Comparison of ENCODE assay signal across 9 cellular contexts in the genomic region with DNA sequence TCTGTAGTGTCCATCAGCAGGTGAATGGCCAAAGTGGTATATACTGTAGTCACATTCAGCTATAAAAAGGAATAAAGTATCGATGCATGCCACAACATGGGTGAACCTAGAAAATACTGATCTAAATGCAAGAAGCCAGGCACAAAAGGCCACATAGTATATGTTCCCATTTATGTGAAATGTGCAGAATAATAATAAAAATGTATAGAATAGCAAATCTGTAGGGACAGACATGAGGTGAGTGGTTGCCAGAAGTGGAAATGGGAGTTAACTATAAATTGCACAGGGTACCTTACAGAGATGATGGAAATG. TPM values are rescaled to one million over a fixed set of nuclear protein-coding genes. Genes with fewer than 3 reads are reported as not detected.
DNase-seq lines count a peak whose midpoint lies in the region; ATAC-seq and TF ChIP-seq lines count a peak whose summit lies in the region.
"Had no signal": no experiment of that assay in that cellular context is flagged by ENCODE, and none has a peak within 500 bp of the region (broad histone marks: within the 10 kb centered on the region; RNA-seq: fewer than 3 reads in every experiment).

No MANE protein-coding gene starts in this region.

- no peaks in the 10 kb centered on the region for H3K27me3 Mint-ChIP-seq in T-cell

- POLR2A ChIA-PET in HEK293 (lab: Yijun Ruan, JAX) = no interaction called here
- POLR2A ChIA-PET in T-cell (lab: Charles Lee) = no interaction called here

- peaks cover 0 to 83% of the 10 kb centered on the region in 2 experiments; a peak in 1 of 3 replicates for H3K36me3 ChIP-seq in HEK293 (ENCODE audit: control insufficient read depth in 2 of 2, insufficient read depth in 1 of 2, low read length in 2 of 2)
- H3K36me3 ChIP-seq in skeletal muscle tissue (ENCODE audit: control insufficient read depth in 3 of 3, insufficient read depth in 3 of 3, low read length in 3 of 3) = peaks cover 47 to 69% (median 53%) of the 10 kb centered on the region in 3 donors
- H3K36me3 ChIP-seq: neural progenitor cell had no signal

- H3K36me3 Mint-ChIP-seq in T-cell = peaks cover 33% of the 10 kb centered on the region

- no peaks in the 10 kb centered on the region for H3K9me3 ChIP-seq in HEK293 (ENCODE audit: control insufficient read depth, insufficient read depth, low read depth, low read length)
- H3K9me3 ChIP-seq in skeletal muscle tissue (ENCODE audit: control insufficient read depth in 3 of 3, low read length in 3 of 3) = no peaks in the 10 kb centered on the region

- no peak overlapping the region for H3K4me3 Mint-ChIP-seq in T-cell
- H3K4me3 Mint-ChIP-seq: neural progenitor cell had no signal

- CTCF ChIA-PET in HEK293 (lab: Yijun Ruan, JAX) = no interaction called here
- CTCF ChIA-PET in T-cell (lab: Charles Lee) = no interaction called here

- H3K4me1 Mint-ChIP-seq in T-cell = peaks cover 0 to 4% (median 3%) of the 10 kb centered on the region in 3 donors
- H3K4me1 Mint-ChIP-seq: neural progenitor cell had no signal

- no peak for TF ChIP-seq CTCF in HEK293 (tag by site-specific recombination; IDR thresholded peaks at IDR 0.05)

- no peak for DNase-seq in T-cell
- no peak for DNase-seq in epithelial cell of prostate (ENCODE audit: low read depth, low spot score)
- DNase-seq in NCI-H526 (lab: John Stamatoyannopoulos, UW) = no peak
- DNase-seq in NCI-H2081 (lab: John Stamatoyannopoulos, UW) = no peak
- DNase-seq: NCI-H2029 treated with DMSO at 0.1 percent for 48 hours had no signal

- H3K27ac ChIP-seq in HEK293 (ENCODE audit: extremely low read depth, low read depth, low read length) (no peak overlapping the region), epithelial cell of prostate (peak overlapping the region; percentile 71), skeletal muscle tissue (ENCODE audit: low read depth, low read length) (peak overlapping the region; percentile 92)
- H3K27ac ChIP-seq: neural progenitor cell had no signal

- no peak overlapping the region for H3K9ac ChIP-seq in skeletal muscle tissue (ENCODE audit: low read depth in 1 of 3, low read length in 3 of 3)
- H3K9ac ChIP-seq: neural progenitor cell had no signal

- H3K4me3 ChIP-seq in HEK293 (ENCODE audit: low read depth, low read length) (no peak overlapping the region), skeletal muscle tissue (ENCODE audit: low read length in 3 of 3) (no peak overlapping the region)
- H3K4me3 ChIP-seq: neural progenitor cell had no signal

- H3K4me1 ChIP-seq in HEK293 (ENCODE audit: control insufficient read depth, insufficient read depth, low read length) (no peaks in the 10 kb centered on the region), skeletal muscle tissue (ENCODE audit: control insufficient read depth in 3 of 3, insufficient read depth in 3 of 3, low read length in 3 of 3) (peaks cover 0 to 3% (median 0%) of the 10 kb centered on the region in 3 donors)
- H3K4me1 ChIP-seq: neural progenitor cell had no signal

- H3K9me3 Mint-ChIP-seq in T-cell = peaks cover 0 to 4% (median 0%) of the 10 kb centered on the region in 3 donors

- ATAC-seq in T-cell (replicated peaks in 1 of 4) = no peak
- no peak for ATAC-seq in GM18873 (IDR thresholded peaks at IDR 0.05; ENCODE audit: low FRiP score, unreplicated experiment)

- no peaks in the 10 kb centered on the region for H3K27me3 ChIP-seq in skeletal muscle tissue (ENCODE audit: control insufficient read depth in 3 of 3, insufficient read depth in 3 of 3, low read length in 3 of 3)
- H3K27me3 ChIP-seq: neural progenitor cell had no signal

- H3K27ac Mint-ChIP-seq in T-cell = peak overlapping the region; percentile 82 to 86
- H3K27ac Mint-ChIP-seq: neural progenitor cell had no signal

TF ChIP-seq in HEK293, 187 proteins besides CTCF, POLR2A, EP300 and RAD21:
- TF ChIP-seq ZNF211 (tag by site-specific recombination; IDR thresholded peaks at IDR 0.05; ENCODE audit: low read depth) (0 out of 2 replicates have a peak, but pooled peaks have one; percentile 6), ZNF26 (tag by site-specific recombination; IDR thresholded peaks at IDR 0.05) (0 out of 2 replicates have a peak, but pooled peaks have one; percentile 2), SALL2 (tag by site-specific recombination; IDR thresholded peaks at IDR 0.05; ENCODE audit: borderline replicate concordance) (no peak)

RNA-seq across cellular contexts. Expression of gene DBNDD1, which starts 23.1 kb away (rescaled TPM):
- total RNA-seq in T-cell (1 to 10 TPM in 2 of 5 donors, under 1 TPM in 3; 0.70 to 3.6 (median 0.88) TPM), skeletal muscle tissue (3.1 TPM)

RNA-seq across cellular contexts. Expression of gene DEF8, which starts 47.6 kb away (rescaled TPM):
- total RNA-seq in T-cell (10 to 100 TPM; 26.4 to 54.1 (median 49.2) TPM), skeletal muscle tissue (22.4 TPM)
